ENCODE assay signal across 17 cellular contexts in the genomic region with DNA sequence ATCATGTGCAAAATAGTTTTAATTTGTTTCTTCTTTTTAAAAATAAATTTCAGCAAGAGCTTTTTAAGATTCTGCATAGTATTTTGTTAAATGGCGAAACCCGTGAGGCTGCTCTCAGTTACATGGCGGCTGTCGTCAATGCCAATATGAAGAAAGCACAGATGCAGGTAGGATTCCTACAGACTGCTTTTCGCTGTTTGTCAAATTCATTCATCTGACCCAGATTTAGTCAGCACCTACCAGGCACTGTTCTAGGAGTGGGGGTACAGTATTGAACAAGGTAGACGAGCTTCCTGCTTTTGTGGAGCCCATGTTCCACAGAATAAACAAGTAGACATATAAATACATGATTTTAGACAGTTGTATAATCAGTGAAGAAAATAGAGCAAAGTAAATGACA.
DNase-seq lines count a peak whose midpoint lies in the region; ATAC-seq lines count a peak whose summit lies in the region.
"Had no signal": no experiment of that assay in that cellular context is flagged by ENCODE, and none has a peak within 500 bp of the region (broad histone marks: within the 10 kb centered on the region; RNA-seq: fewer than 3 reads in every experiment).

No MANE protein-coding gene starts in this region.

- peak overlapping the region; percentile 27 for H3K27ac Mint-ChIP-seq in T-helper 17 cell
- H3K27ac Mint-ChIP-seq: CD8-positive, alpha-beta memory T cell; GM23338 had no signal

- H3K27ac ChIP-seq in layer of hippocampus (ENCODE audit: low read depth, low read length) = peak overlapping the region; percentile 75

- no peak for ATAC-seq in T-helper 17 cell
- ATAC-seq: GM23338 had no signal

- DNase-seq in T-helper 17 cell (no peak), cerebellar cortex (ENCODE audit: low spot score) (peak; percentile 50), superior temporal gyrus (ENCODE audit: extremely low spot score) (peak; percentile 39), midbrain (lab: John Stamatoyannopoulos, UW) (no peak), AML-193 (lab: John Stamatoyannopoulos, UW) (no peak)
- no peak for DNase-seq in activated CD4-positive, alpha-beta T cell treated with anti-CD3 and anti-CD28 coated beads, Interleukin-2, amount 50 U/mL, for 1 hour
- DNase-seq: BE2C; CD4-positive, CD25-positive, alpha-beta regulatory T cell; CD8-positive, alpha-beta memory T cell; COR-L47; DMS 273 treated with DMSO at 0.1 percent for 48 hours; DMS53; DND-41; GDM1; HCEC 1CT had no signal

- H3K27me3 Mint-ChIP-seq in T-helper 17 cell = no peaks in the 10 kb centered on the region
- H3K27me3 Mint-ChIP-seq: CD4-positive, CD25-positive, alpha-beta regulatory T cell; CD8-positive, alpha-beta memory T cell had no signal

- peak overlapping the region; percentile 1 for H3K4me3 Mint-ChIP-seq in T-helper 17 cell
- H3K4me3 Mint-ChIP-seq: CD4-positive, CD25-positive, alpha-beta regulatory T cell; CD8-positive, alpha-beta memory T cell; GM23338 had no signal

- H3K4me1 Mint-ChIP-seq in T-helper 17 cell = peaks cover 2% of the 10 kb centered on the region
- H3K4me1 Mint-ChIP-seq: CD8-positive, alpha-beta memory T cell; GM23338 had no signal

- peaks cover 12% of the 10 kb centered on the region for H3K36me3 Mint-ChIP-seq in T-helper 17 cell (ENCODE audit: low read depth)

- no peaks in the 10 kb centered on the region for H3K9me3 ChIP-seq in T-helper 17 cell (ENCODE audit: control insufficient read depth, low read length, poor library complexity, severe bottlenecking)
- H3K9me3 ChIP-seq: BE2C had no signal

- H3K27me3 ChIP-seq in layer of hippocampus (ENCODE audit: control insufficient read depth, insufficient read depth, low read length) = no peaks in the 10 kb centered on the region
- H3K27me3 ChIP-seq: BE2C had no signal

Comparison
In these comparisons a context has a peak if more than half of its experiments do, and no peak if none do; other contexts are left out.
1. DNase-seq: peak in cerebellar cortex (single experiment) and superior temporal gyrus (single experiment); none in T-helper 17 cell (0 of 3), activated CD4-positive, alpha-beta T cell treated with anti-CD3 and anti-CD28 coated beads, Interleukin-2, amount 50 U/mL, for 1 hour (single experiment), midbrain (single experiment) and AML-193 (0 of 2).